1 cellular context compared by ENCODE assay signal in genomic region chr19:32539240-32539916, GRCh38.
TF ChIP-seq lines count a peak whose summit lies in the region.

No MANE protein-coding gene starts in this region.

TF ChIP-seq in HepG2, 621 proteins besides CTCF, POLR2A, EP300 and RAD21 (continued from another document and continues in another):
- peak; percentile 74; the same call in 1 of the 2 replicates for TF ChIP-seq ZNF414 (CRISPR knock-in tag; IDR thresholded peaks at IDR 0.05)
- TF ChIP-seq ZNF282 (IDR thresholded peaks at IDR 0.05; ENCODE audit: partially characterized antibody): no peak
- TF ChIP-seq FOSL2 (CRISPR knock-in tag; IDR thresholded peaks at IDR 0.05): no peak
- TF ChIP-seq NRL (CRISPR knock-in tag; IDR thresholded peaks at IDR 0.05; ENCODE audit: borderline replicate concordance): no peak
- peak; percentile 57; the same call in 1 of the 2 replicates for TF ChIP-seq SPEN (CRISPR knock-in tag; IDR thresholded peaks at IDR 0.05; ENCODE audit: low read depth)
- no peak for TF ChIP-seq MXD1 (CRISPR knock-in tag; IDR thresholded peaks at IDR 0.05)
- 0 out of 2 replicates have a peak, but pooled peaks have one; percentile 28 for TF ChIP-seq ZNF790 (CRISPR knock-in tag; IDR thresholded peaks at IDR 0.05; ENCODE audit: borderline replicate concordance)
- no peak for TF ChIP-seq MYNN (CRISPR knock-in tag; IDR thresholded peaks at IDR 0.05; ENCODE audit: low read depth)
- TF ChIP-seq ZNF496 (CRISPR knock-in tag; IDR thresholded peaks at IDR 0.05; ENCODE audit: insufficient replicate concordance): no peak
- no peak for TF ChIP-seq CC2D1A (CRISPR knock-in tag; IDR thresholded peaks at IDR 0.05)
- TF ChIP-seq HNRNPL (IDR thresholded peaks at IDR 0.05; ENCODE audit: low read depth, low read length): no peak
- no peak for TF ChIP-seq TOE1 (CRISPR knock-in tag; IDR thresholded peaks at IDR 0.05)
- TF ChIP-seq ZNF362 (CRISPR knock-in tag; IDR thresholded peaks at IDR 0.05; ENCODE audit: borderline replicate concordance): peak; percentile 78; the same call in 1 of the 2 replicates
- peak; percentile 69 for TF ChIP-seq MAX (IDR thresholded peaks at IDR 0.05)
- TF ChIP-seq ZNF792 (CRISPR knock-in tag; IDR thresholded peaks at IDR 0.05): peak; percentile 64; the same call in 1 of the 2 replicates
- TF ChIP-seq RBM39 (IDR thresholded peaks at IDR 0.05; ENCODE audit: low read depth, low read length, poor library complexity, severe bottlenecking): no peak
- TF ChIP-seq ZFP1 (CRISPR knock-in tag; IDR thresholded peaks at IDR 0.05): peak; percentile 67; the same call in 1 of the 2 replicates
- no peak for TF ChIP-seq SCMH1 (CRISPR knock-in tag; IDR thresholded peaks at IDR 0.05; ENCODE audit: borderline replicate concordance)
- TF ChIP-seq TFE3 (CRISPR knock-in tag; IDR thresholded peaks at IDR 0.05): peak; percentile 37; the same call in 1 of the 2 replicates
- TF ChIP-seq FOXP1 (IDR thresholded peaks at IDR 0.05): no peak
- peak; percentile 97 for TF ChIP-seq FOXP1 (CRISPR knock-in tag; IDR thresholded peaks at IDR 0.05)
- TF ChIP-seq ZBTB7A (CRISPR knock-in tag; IDR thresholded peaks at IDR 0.05): 0 out of 2 replicates have a peak, but pooled peaks have one; percentile 44
- no peak for TF ChIP-seq MAFG (CRISPR knock-in tag; IDR thresholded peaks at IDR 0.05)
- TF ChIP-seq TCF12 (IDR thresholded peaks at IDR 0.05): no peak
- TF ChIP-seq TCF12 (CRISPR knock-in tag; IDR thresholded peaks at IDR 0.05): 0 out of 2 replicates have a peak, but pooled peaks have one; percentile 36
- TF ChIP-seq SNAPC2 (CRISPR knock-in tag; IDR thresholded peaks at IDR 0.05): peak; percentile 71; the same call in 1 of the 2 replicates
- TF ChIP-seq TCF7 (IDR thresholded peaks at IDR 0.05; ENCODE audit: low read depth): 0 out of 2 replicates have a peak, but pooled peaks have one; percentile 14
- no peak for TF ChIP-seq ZNF704 (CRISPR knock-in tag; IDR thresholded peaks at IDR 0.05; ENCODE audit: borderline replicate concordance)
- peak; percentile 69; the same call in 1 of the 2 replicates for TF ChIP-seq ZNF784 (CRISPR knock-in tag; IDR thresholded peaks at IDR 0.05; ENCODE audit: borderline replicate concordance)
- TF ChIP-seq RXRA (CRISPR knock-in tag; IDR thresholded peaks at IDR 0.05): 0 out of 2 replicates have a peak, but pooled peaks have one; percentile 17
- TF ChIP-seq ELF3 (CRISPR knock-in tag; IDR thresholded peaks at IDR 0.05): peak; percentile 71
- TF ChIP-seq UBTF (CRISPR knock-in tag; IDR thresholded peaks at IDR 0.05): peak; percentile 73
- TF ChIP-seq FOXA3 (CRISPR knock-in tag; IDR thresholded peaks at IDR 0.05): peak; percentile 98
- 0 out of 2 replicates have a peak, but pooled peaks have one; percentile 38 for TF ChIP-seq ZNF746 (CRISPR knock-in tag; IDR thresholded peaks at IDR 0.05)
- 0 out of 2 replicates have a peak, but pooled peaks have one; percentile 29 for TF ChIP-seq ZNF276 (CRISPR knock-in tag; IDR thresholded peaks at IDR 0.05; ENCODE audit: low read depth)
- no peak for TF ChIP-seq ZNF740 (CRISPR knock-in tag; IDR thresholded peaks at IDR 0.05)
- no peak for TF ChIP-seq ZNF616 (CRISPR knock-in tag; IDR thresholded peaks at IDR 0.05; ENCODE audit: low read depth)
- TF ChIP-seq CREM (IDR thresholded peaks at IDR 0.05): peak; percentile 42; the same call in 1 of the 2 replicates
- TF ChIP-seq CREM (CRISPR knock-in tag; IDR thresholded peaks at IDR 0.05): no peak
- TF ChIP-seq AKNA (CRISPR knock-in tag; IDR thresholded peaks at IDR 0.05; ENCODE audit: borderline replicate concordance): no peak
- TF ChIP-seq TBX3 (IDR thresholded peaks at IDR 0.05; ENCODE audit: borderline replicate concordance): no peak
- peak; percentile 40; the same call in 1 of the 2 replicates for TF ChIP-seq FOXC1 (CRISPR knock-in tag; IDR thresholded peaks at IDR 0.05; ENCODE audit: borderline replicate concordance)
- TF ChIP-seq ZNF652 (CRISPR knock-in tag; IDR thresholded peaks at IDR 0.05; ENCODE audit: borderline replicate concordance, low read depth): no peak
- peak; percentile 28; the same call in 1 of the 3 replicates for TF ChIP-seq MXI1 (IDR thresholded peaks at IDR 0.05; ENCODE audit: borderline replicate concordance, low read depth, low read length)
- no peak for TF ChIP-seq MEF2D (CRISPR knock-in tag; IDR thresholded peaks at IDR 0.05)
- TF ChIP-seq ZNF3 (CRISPR knock-in tag; IDR thresholded peaks at IDR 0.05): peak; percentile 33; the same call in 1 of the 2 replicates
